Comparison of ENCODE assay signal across 8 cellular contexts in genomic region chr9:93268551-93269314, GRCh38.
DNase-seq lines count a peak whose midpoint lies in the region; ATAC-seq and TF ChIP-seq lines count a peak whose summit lies in the region.

No MANE protein-coding gene starts in this region.

- no peak for ATAC-seq in GM19455 (IDR thresholded peaks at IDR 0.05; ENCODE audit: unreplicated experiment)
- no peak for ATAC-seq in GM18870 (IDR thresholded peaks at IDR 0.05; ENCODE audit: unreplicated experiment)
- ATAC-seq in omental fat pad (ENCODE audit: low FRiP score) = no peak

- no peak for TF ChIP-seq CTCF in GM06990 (IDR thresholded peaks at IDR 0.05; ENCODE audit: insufficient read depth, low read length, poor library complexity, severe bottlenecking)
- no peak for TF ChIP-seq CTCF in sigmoid colon (IDR thresholded peaks at IDR 0.05)
- TF ChIP-seq CTCF in omental fat pad (IDR thresholded peaks at IDR 0.05) = no peak

- 13 to 27% methylated on average over 17 of the region's 17 CpGs for WGBS in sigmoid colon, 2 donors

- TF ChIP-seq EP300 in sigmoid colon (IDR thresholded peaks at IDR 0.05) = no peak

- H3K4me1 ChIP-seq in sigmoid colon = no peaks in the 10 kb centered on the region
- no peaks in the 10 kb centered on the region for H3K4me1 ChIP-seq in SJCRH30

- H3K36me3 ChIP-seq in GM06990 (ENCODE audit: control insufficient read depth, insufficient read depth, low read length) (no peaks in the 10 kb centered on the region), sigmoid colon (peaks cover 29 to 79% (median 38%) of the 10 kb centered on the region in 4 donors), SJCRH30 (no peaks in the 10 kb centered on the region)

- DNase-seq in GM06990 (ENCODE audit: extremely low read depth, insufficient read length) (peak; percentile 39), NCI-H2081 treated with DMSO at 0.1 percent for 48 hours (lab: John Stamatoyannopoulos, UW) (peak; percentile 48), activated T-cell treated with anti-CD3 and anti-CD28 coated beads for 48 hours (ENCODE audit: low read depth) (peak; percentile 9), sigmoid colon (peak; percentile 46), omental fat pad (ENCODE audit: low spot score) (no peak), SJCRH30 (no peak)

- H3K27ac ChIP-seq in sigmoid colon = no peak overlapping the region
- H3K27ac ChIP-seq in SJCRH30 = no peak overlapping the region

- H3K27me3 ChIP-seq in GM06990 (replicated peaks; ENCODE audit: control insufficient read depth, insufficient read depth, low read length) (peaks cover 3% of the 10 kb centered on the region; the same call in 1 of the 2 replicates), sigmoid colon (no peaks in the 10 kb centered on the region), SJCRH30 (no peaks in the 10 kb centered on the region)

- no peaks in the 10 kb centered on the region for H3K9me3 ChIP-seq in sigmoid colon
- H3K9me3 ChIP-seq in SJCRH30 (replicated peaks) = no peaks in the 10 kb centered on the region

- TF ChIP-seq POLR2A in sigmoid colon (IDR thresholded peaks at IDR 0.05) = no peak

- intact Hi-C loops in sigmoid colon (cut with DNase I) = no loop called here

- no peak overlapping the region for H3K4me3 ChIP-seq in GM06990 (replicated peaks; ENCODE audit: low read depth, low read length)
- H3K4me3 ChIP-seq in sigmoid colon = no peak overlapping the region
- H3K4me3 ChIP-seq in SJCRH30 = no peak overlapping the region

Comparison
In these comparisons a context has a peak if more than half of its experiments do, and no peak if none do; other contexts are left out.
1. DNase-seq: peak in GM06990 (single experiment), NCI-H2081 treated with DMSO at 0.1 percent for 48 hours (single experiment), activated T-cell treated with anti-CD3 and anti-CD28 coated beads for 48 hours (single experiment) and sigmoid colon (single experiment); none in omental fat pad (single experiment) and SJCRH30 (0 of 2).